Comparison of ENCODE assay signal across 25 cellular contexts in genomic region chr10:105023223-105023622, GRCh38.
"Had no signal": no experiment of that assay in that cellular context is flagged by ENCODE, and none has a peak within 500 bp of the region (broad histone marks: within the 10 kb centered on the region; RNA-seq: fewer than 3 reads in every experiment).

No MANE protein-coding gene starts in this region.

- H3K9me3 ChIP-seq: gastrocnemius medialis, left lung, prostate gland, right atrium auricular region, sigmoid colon, stomach, thoracic aorta, tibial nerve, upper lobe of left lung, vagina had no signal

- H3K27ac ChIP-seq: dorsolateral prefrontal cortex, epithelial cell of prostate, gastrocnemius medialis, left lung, neural progenitor cell, prostate gland, right atrium auricular region, sigmoid colon, stomach, thoracic aorta, tibial nerve, upper lobe of left lung, vagina had no signal

- H3K36me3 ChIP-seq: gastrocnemius medialis, left lung, neural progenitor cell, prostate gland, right atrium auricular region, sigmoid colon, stomach, thoracic aorta, tibial nerve, upper lobe of left lung, vagina had no signal

- H3K4me3 ChIP-seq: dorsolateral prefrontal cortex, gastrocnemius medialis, hepatocyte, left lung, neural progenitor cell, prostate gland, right atrium auricular region, sigmoid colon, stomach, thoracic aorta, tibial nerve, upper lobe of left lung, vagina had no signal

- DNase-seq: dorsolateral prefrontal cortex; effector CD4-positive, alpha-beta T cell; gastrocnemius medialis; head of caudate nucleus; left cardiac atrium; left lung; mesendoderm; midbrain; naive thymus-derived CD4-positive, alpha-beta T cell; sigmoid colon; stimulated activated CD4-positive, alpha-beta T cell treated with anti-CD3 and anti-CD28 coated beads, Interleukin-2, amount 100 ng/mL, for 24 hours; stimulated activated CD4-positive, alpha-beta T cell treated with anti-CD3 and anti-CD28 coated beads, Interleukin-4, amount 100 ng/mL, for 24 hours; stimulated activated naive CD4-positive, alpha-beta T cell treated with Interleukin-2 at 50 U/mL for 16 hours; stomach; upper lobe of left lung had no signal

- H3K4me1 ChIP-seq: gastrocnemius medialis, left lung, prostate gland, right atrium auricular region, sigmoid colon, stomach, tibial nerve, upper lobe of left lung, vagina had no signal

- H3K27me3 ChIP-seq: gastrocnemius medialis, hepatocyte, left lung, neural progenitor cell, right atrium auricular region, sigmoid colon, stomach, tibial nerve, upper lobe of left lung, vagina had no signal

- ATAC-seq: esophagus mucosa; left cardiac atrium; left lung; naive thymus-derived CD4-positive, alpha-beta T cell; stimulated activated effector memory CD8-positive, alpha-beta T cell treated with anti-CD3 and anti-CD28 coated beads, Interleukin-12 subunit alpha, Interleukin-12 subunit beta, amount 100 ng/mL, for 72 hours had no signal
